14 cellular contexts compared by ENCODE assay signal in the genomic region with DNA sequence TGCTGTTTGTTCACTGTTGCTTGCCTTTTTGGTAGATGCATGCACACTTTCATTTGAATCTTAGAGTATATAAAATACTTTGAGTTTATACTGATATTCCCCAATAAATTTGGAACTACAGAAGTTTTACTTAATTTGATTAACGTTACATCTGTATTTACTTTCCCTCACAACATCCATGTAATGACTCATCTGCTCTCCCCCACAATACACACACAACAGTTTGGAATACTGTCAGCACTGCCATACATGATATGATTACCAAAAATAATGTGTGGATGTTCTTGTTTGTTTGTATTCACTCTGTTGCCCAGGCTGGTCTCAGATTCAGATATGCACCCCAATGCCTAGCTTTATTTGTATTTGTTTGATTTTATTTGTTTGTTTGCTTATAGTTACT.
"Had no signal": no experiment of that assay in that cellular context is flagged by ENCODE, and none has a peak within 500 bp of the region (broad histone marks: within the 10 kb centered on the region; RNA-seq: fewer than 3 reads in every experiment).

No MANE protein-coding gene starts in this region.

- DNase-seq: activated CD4-positive, alpha-beta T cell treated with anti-CD3 and anti-CD28 coated beads, Interleukin-2, amount 50 U/mL, for 1 hour; activated CD4-positive, CD25-positive, alpha-beta regulatory T cell; activated naive CD4-positive, alpha-beta T cell treated with anti-CD3 and anti-CD28 coated beads, Interleukin-2, amount 50 U/mL, for 16 hours; activated T-cell treated with anti-CD3 and anti-CD28 coated beads, Interleukin-2, amount 50 U/mL, for 1 hour; amniotic stem cell; hippocampal formation; kidney glomerular epithelial cell; mesendoderm; occipital lobe; right lobe of liver; stimulated activated naive CD8-positive, alpha-beta T cell treated with anti-CD3 and anti-CD28 coated beads, Interleukin-15, Interleukin-2, amounts not matched to agents 100 U/mL and 50 U/mL, for 24 hours; T-helper 2 cell had no signal

- H3K4me3 ChIP-seq: esophagus muscularis mucosa, right lobe of liver, suprapubic skin had no signal

- ATAC-seq: right lobe of liver; stimulated activated naive CD8-positive, alpha-beta T cell treated with anti-CD3 and anti-CD28 coated beads, Interleukin-15, Interleukin-2, amounts not matched to agents 100 U/mL and 50 U/mL, for 24 hours had no signal
